Comparison of ENCODE assay signal across 14 cellular contexts in genomic region chr1:45623972-45624371, GRCh38. TPM values are rescaled to one million over a fixed set of nuclear protein-coding genes. Genes with fewer than 3 reads are reported as not detected.
A peak's percentile ranks its signal among the peaks of the same experiment; 100 is the strongest.
DNase-seq lines count a peak whose midpoint lies in the region; ATAC-seq and TF ChIP-seq lines count a peak whose summit lies in the region.
"Had no signal": no experiment of that assay in that cellular context is flagged by ENCODE, and none has a peak within 500 bp of the region (broad histone marks: within the 10 kb centered on the region; RNA-seq: fewer than 3 reads in every experiment).

TSS of gene CCDC17 (minus strand) at chr1:45624054. CDS start at chr1:45623909, 145 bp downstream.

- H3K27ac ChIP-seq in gastrocnemius medialis, result peak within 1 kb of the TSS; percentile 36 to 79 (median 70)
- H3K27ac ChIP-seq in CD8-positive, alpha-beta T cell (ENCODE audit: low read depth, low read length), result no peak within 1 kb of the TSS
- H3K27ac ChIP-seq in effector memory CD4-positive, alpha-beta T cell (ENCODE audit: insufficient read depth, low read length, poor library complexity, severe bottlenecking), result no peak within 1 kb of the TSS
- H3K27ac ChIP-seq: SJSA1 had no signal

- no peak for TF ChIP-seq POLR2A in gastrocnemius medialis (IDR thresholded peaks at IDR 0.05)

- H3K27ac Mint-ChIP-seq in Caco-2 (ENCODE audit: unreplicated experiment) (peak within 1 kb of the TSS; percentile 57), T-helper 17 cell (peak within 1 kb of the TSS; percentile 79)
- H3K27ac Mint-ChIP-seq in CD8-positive, alpha-beta T cell, result no peak within 1 kb of the TSS

- H3K4me3 Mint-ChIP-seq in Caco-2 (ENCODE audit: unreplicated experiment), result no peak within 1 kb of the TSS
- H3K4me3 Mint-ChIP-seq in T-helper 17 cell, result no peak within 1 kb of the TSS
- no peak within 1 kb of the TSS for H3K4me3 Mint-ChIP-seq in CD8-positive, alpha-beta T cell

- CTCF ChIA-PET in Caco-2 (lab: Charles Lee), result no interaction called here
- CTCF ChIA-PET in CD8-positive, alpha-beta T cell (lab: Charles Lee), result interaction anchor here (0.8 kb wide), 1 partner anchor 35 kb away, joined by 3 read pairs; no protein-coding TSS in a partner anchor

- H3K9me3 ChIP-seq in Caco-2, result no peaks in the 10 kb centered on the region
- no peaks in the 10 kb centered on the region for H3K9me3 ChIP-seq in T-helper 17 cell (ENCODE audit: control insufficient read depth, low read length, poor library complexity, severe bottlenecking)
- no peaks in the 10 kb centered on the region for H3K9me3 ChIP-seq in gastrocnemius medialis
- no peaks in the 10 kb centered on the region for H3K9me3 ChIP-seq in CD8-positive, alpha-beta T cell (ENCODE audit: low read length)
- no peaks in the 10 kb centered on the region for H3K9me3 ChIP-seq in effector memory CD4-positive, alpha-beta T cell (ENCODE audit: control insufficient read depth, low read length)
- H3K9me3 ChIP-seq: SJSA1 had no signal

- ATAC-seq in T-helper 17 cell (no peak), gastrocnemius medialis (peak; percentile 60 to 67), HG02973 (IDR thresholded peaks at IDR 0.05; ENCODE audit: unreplicated experiment) (no peak)
- no peak for ATAC-seq in CD8-positive, alpha-beta T cell
- ATAC-seq: activated CD4-positive, CD25-positive, alpha-beta regulatory T cell treated with anti-CD3 and anti-CD28 coated beads, Interleukin-2, amount 50 U/mL, for 24 hours had no signal

- no peaks in the 10 kb centered on the region for H3K27me3 ChIP-seq in Caco-2 (replicated peaks; ENCODE audit: control insufficient read depth, insufficient read depth, low read length)
- H3K27me3 ChIP-seq in gastrocnemius medialis, result no peaks in the 10 kb centered on the region
- no peaks in the 10 kb centered on the region for H3K27me3 ChIP-seq in CD8-positive, alpha-beta T cell (ENCODE audit: insufficient read depth, low read length)
- H3K27me3 ChIP-seq in effector memory CD4-positive, alpha-beta T cell (replicated peaks; ENCODE audit: control insufficient read depth, insufficient read depth, low read length, poor library complexity, severe bottlenecking), result no peaks in the 10 kb centered on the region
- H3K27me3 ChIP-seq: SJSA1 had no signal

- no peaks in the 10 kb centered on the region for H3K4me1 Mint-ChIP-seq in Caco-2 (ENCODE audit: low read depth, unreplicated experiment)
- H3K4me1 Mint-ChIP-seq in T-helper 17 cell, result peaks cover 2% of the 10 kb centered on the region
- H3K4me1 Mint-ChIP-seq in CD8-positive, alpha-beta T cell (ENCODE audit: low read depth), result peaks cover 8% of the 10 kb centered on the region

- no peak for DNase-seq in Caco-2
- no peak for DNase-seq in T-helper 17 cell
- DNase-seq in fibroblast of the aortic adventitia (ENCODE audit: low read depth), result peak; percentile 23
- no peak for DNase-seq in gastrocnemius medialis
- DNase-seq in CD8-positive, alpha-beta T cell, result no peak
- no peak for DNase-seq in effector memory CD4-positive, alpha-beta T cell
- DNase-seq in mesenteric fat pad (ENCODE audit: low spot score), result no peak
- DNase-seq: activated gamma-delta T cell treated with Interleukin-2 at 50 U/mL for 16 hours; hypothalamus; NCI-H510A; stimulated activated CD4-positive, alpha-beta T cell treated with anti-CD3 and anti-CD28 coated beads, Interleukin-2, amount 100 ng/mL, for 24 hours had no signal

- H3K4me1 ChIP-seq in Caco-2 (no peaks in the 10 kb centered on the region), gastrocnemius medialis (peaks cover 0 to 23% of the 10 kb centered on the region in 2 donors)
- peaks cover 4% of the 10 kb centered on the region for H3K4me1 ChIP-seq in CD8-positive, alpha-beta T cell (ENCODE audit: insufficient read depth, low read length)
- H3K4me1 ChIP-seq in effector memory CD4-positive, alpha-beta T cell (ENCODE audit: control insufficient read depth, insufficient read depth, low read length, poor library complexity, severe bottlenecking), result no peaks in the 10 kb centered on the region
- H3K4me1 ChIP-seq: SJSA1 had no signal

- no TSS peak for BruUV-seq in Caco-2 (replicated peaks; lab: Mats Ljungman, UMichigan)

- TF ChIP-seq CTCF in Caco-2 (IDR thresholded peaks at IDR 0.05; ENCODE audit: insufficient read depth in 1 of 2, low read depth in 1 of 2, low read length in 1 of 2, severe bottlenecking in 1 of 2, unreplicated experiment in 1 of 2) (no peak), fibroblast of the aortic adventitia (IDR thresholded peaks at IDR 0.05; ENCODE audit: insufficient read depth, low read length) (no peak), gastrocnemius medialis (IDR thresholded peaks at IDR 0.05 in 4 of 5, conservative IDR thresholded peaks at IDR 0.05 in 1 of 5) (no peak)
- TF ChIP-seq CTCF in CD8-positive, alpha-beta T cell (IDR thresholded peaks at IDR 0.05), result no peak

- H3K4me3 ChIP-seq in Caco-2 (ENCODE audit: low read depth, low read length), result no peak within 1 kb of the TSS
- no peak within 1 kb of the TSS for H3K4me3 ChIP-seq in fibroblast of the aortic adventitia (ENCODE audit: low read depth, low read length)
- H3K4me3 ChIP-seq in gastrocnemius medialis, result peak within 1 kb of the TSS; percentile 25 to 33 (median 28)
- H3K4me3 ChIP-seq in CD8-positive, alpha-beta T cell (ENCODE audit: low read depth, low read length), result no peak within 1 kb of the TSS
- no peak within 1 kb of the TSS for H3K4me3 ChIP-seq in effector memory CD4-positive, alpha-beta T cell (ENCODE audit: insufficient read depth, low read depth, low read length, poor library complexity, severe bottlenecking)
- H3K4me3 ChIP-seq: SJSA1 had no signal

- in situ Hi-C loops in gastrocnemius medialis (cut with MboI; ENCODE audit: low sequenced_read_pairs in 4 of 4), result no loop called here

- intact Hi-C loops in Caco-2 (cut with micrococcal nuclease; ENCODE audit: unreplicated experiment) (no loop called here), gastrocnemius medialis (cut with DNase I; ENCODE audit: low total_unique reads) (no loop called here)
- intact Hi-C loops in CD8-positive, alpha-beta T cell (cut with DNase I, micrococcal nuclease), result no loop called here

- H3K36me3 ChIP-seq in Caco-2 (ENCODE audit: control insufficient read depth, insufficient read depth, low read length) (no peaks in the 10 kb centered on the region; the same call in 1 of the 2 replicates), gastrocnemius medialis (peaks cover 3 to 51% of the 10 kb centered on the region in 2 donors)
- H3K36me3 ChIP-seq in CD8-positive, alpha-beta T cell (ENCODE audit: insufficient read depth, low read length), result peaks cover 20% of the 10 kb centered on the region
- H3K36me3 ChIP-seq in effector memory CD4-positive, alpha-beta T cell (ENCODE audit: control insufficient read depth, insufficient read depth, low read length), result peaks cover 28% of the 10 kb centered on the region

- H3K36me3 Mint-ChIP-seq in Caco-2 (ENCODE audit: insufficient read depth, unreplicated experiment) (peaks cover 76% of the 10 kb centered on the region), T-helper 17 cell (ENCODE audit: low read depth) (no peaks in the 10 kb centered on the region)
- peaks cover 57% of the 10 kb centered on the region for H3K36me3 Mint-ChIP-seq in CD8-positive, alpha-beta T cell

- H3K9me3 Mint-ChIP-seq in Caco-2 (ENCODE audit: unreplicated experiment), result no peaks in the 10 kb centered on the region
- H3K9me3 Mint-ChIP-seq in CD8-positive, alpha-beta T cell, result no peaks in the 10 kb centered on the region

- H3K27me3 Mint-ChIP-seq in Caco-2 (ENCODE audit: insufficient read depth, unreplicated experiment), result no peaks in the 10 kb centered on the region
- H3K27me3 Mint-ChIP-seq in T-helper 17 cell, result no peaks in the 10 kb centered on the region
- no peaks in the 10 kb centered on the region for H3K27me3 Mint-ChIP-seq in CD8-positive, alpha-beta T cell (ENCODE audit: low read depth)

- POLR2A ChIA-PET in Caco-2 (lab: Charles Lee), result no interaction called here
- POLR2A ChIA-PET in CD8-positive, alpha-beta T cell (lab: Charles Lee), result no interaction called here

RNA-seq across cellular contexts. Expression of gene CCDC17, which starts in this region (rescaled TPM):
- 1.9 and 2.4 TPM in 2 replicates for total RNA-seq in Caco-2 (2022)
- 1 to 10 TPM; 5.1 to 5.7 TPM for total RNA-seq in T-helper 17 cell
- 0.72 and 4.0 TPM in 2 replicates for total RNA-seq in fibroblast of the aortic adventitia (ENCODE audit: low replicate concordance)
- total RNA-seq in gastrocnemius medialis, result 1 to 10 TPM in 2 of 4 donors, under 1 TPM in 2; 0.12 to 6.9 (median 0.60) TPM
- total RNA-seq in CD8-positive, alpha-beta T cell, result 1 to 10 TPM; 3.8 to 4.5 TPM
- total RNA-seq in mesenteric fat pad, result 2.4 TPM

Comparison
In these comparisons a context has a peak if more than half of its experiments do, and no peak if none do; other contexts are left out.
1. H3K4me3 ChIP-seq: peak in gastrocnemius medialis (4 of 4); none in Caco-2 (single experiment), fibroblast of the aortic adventitia (single experiment), CD8-positive, alpha-beta T cell (single experiment) and effector memory CD4-positive, alpha-beta T cell (single experiment).
2. ATAC-seq: peak in gastrocnemius medialis (2 of 2); none in T-helper 17 cell (single experiment), CD8-positive, alpha-beta T cell (single experiment) and HG02973 (single experiment).
3. H3K27ac ChIP-seq: peak in gastrocnemius medialis (4 of 4); none in CD8-positive, alpha-beta T cell (single experiment) and effector memory CD4-positive, alpha-beta T cell (single experiment).